ENCODE assay signal across 9 cellular contexts in genomic region chr4:94507708-94508107, GRCh38. TPM values are rescaled to one million over a fixed set of nuclear protein-coding genes. Genes with fewer than 3 reads are reported as not detected.
DNase-seq lines count a peak whose midpoint lies in the region; ATAC-seq, FAIRE-seq and TF ChIP-seq lines count a peak whose summit lies in the region.
"Had no signal": no experiment of that assay in that cellular context is flagged by ENCODE, and none has a peak within 500 bp of the region (broad histone marks: within the 10 kb centered on the region; RNA-seq: fewer than 3 reads in every experiment).

No MANE protein-coding gene starts in this region.

- H3K36me3 Mint-ChIP-seq in activated naive CD4-positive, alpha-beta T cell treated with anti-CD3 and anti-CD28 coated beads, Interleukin-2, amount 10 ng/mL, durations not matched to agents 7 days and 5 days: no peaks in the 10 kb centered on the region

- H3K4me2 ChIP-seq in MM.1S (ENCODE audit: low read depth, low read length): no peak overlapping the region

- DNase-seq in NB4 (ENCODE audit: low read depth) (peak; percentile 17), fibroblast of mammary gland (ENCODE audit: low read depth) (peak; percentile 98), psoas muscle (peak; percentile 36 to 63), MM.1S (no peak), GM12891 (ENCODE audit: insufficient read length, low spot score) (no peak)
- no peak for DNase-seq in activated naive CD4-positive, alpha-beta T cell treated with anti-CD3 and anti-CD28 coated beads, Interleukin-2, amount 10 ng/mL, durations not matched to agents 7 days and 5 days

- H3K4me1 ChIP-seq in psoas muscle (peaks cover 80% of the 10 kb centered on the region), MM.1S (ENCODE audit: low read length) (no peaks in the 10 kb centered on the region)
- H3K4me1 ChIP-seq: parathyroid adenoma had no signal

- H3K36me3 ChIP-seq in psoas muscle (ENCODE audit: insufficient read depth in 1 of 2, low read depth in 1 of 2): peaks cover 0 to 6% of the 10 kb centered on the region in 2 donors
- H3K36me3 ChIP-seq in MM.1S (replicated peaks; ENCODE audit: insufficient read depth, low read length): no peaks in the 10 kb centered on the region

- H3F3A ChIP-seq in MM.1S (ENCODE audit: insufficient read depth, low read length): no peaks in the 10 kb centered on the region

- H3K27ac Mint-ChIP-seq in activated naive CD4-positive, alpha-beta T cell treated with anti-CD3 and anti-CD28 coated beads, Interleukin-2, amount 10 ng/mL, durations not matched to agents 7 days and 5 days: no peak overlapping the region

- WGBS in psoas muscle, 3 donors: 15 to 18% (median 15%) methylated on average over 1 of the region's 1 CpG

- H3K9me3 ChIP-seq in psoas muscle (no peaks in the 10 kb centered on the region), MM.1S (replicated peaks; ENCODE audit: insufficient read depth, low read length) (no peaks in the 10 kb centered on the region)

- H3K27me3 ChIP-seq in psoas muscle (ENCODE audit: insufficient read depth in 3 of 3, low read length in 2 of 3) (no peaks in the 10 kb centered on the region), MM.1S (replicated peaks; ENCODE audit: insufficient read depth, low read length) (no peaks in the 10 kb centered on the region)

- intact Hi-C loops in psoas muscle (cut with DNase I): no loop called here

- CTCF ChIA-PET in activated naive CD4-positive, alpha-beta T cell treated with anti-CD3 and anti-CD28 coated beads, Interleukin-2, amount 10 ng/mL, durations not matched to agents 7 days and 5 days (lab: Charles Lee): no interaction called here

- TF ChIP-seq POLR2A in NB4 (IDR thresholded peaks at IDR 0.05; ENCODE audit: extremely low read depth, insufficient read length) (no peak), GM12891 (IDR thresholded peaks at IDR 0.05; ENCODE audit: low read depth, low read length) (no peak)

- ATAC-seq in GM18861 (IDR thresholded peaks at IDR 0.05; ENCODE audit: unreplicated experiment) (peak; percentile 40), psoas muscle (peak; percentile 82 to 93 (median 90)), GM18867 (IDR thresholded peaks at IDR 0.05; ENCODE audit: unreplicated experiment) (no peak)

- H3K79me2 ChIP-seq in MM.1S (ENCODE audit: low read length): no peaks in the 10 kb centered on the region
- H3K79me2 ChIP-seq: parathyroid adenoma had no signal

- FAIRE-seq in GM12891 (lab: Jason Lieb, UNC): no peak

- no peak overlapping the region for H3K9ac ChIP-seq in MM.1S (ENCODE audit: low read length)
- H3K9ac ChIP-seq: parathyroid adenoma had no signal

- H3K9me3 Mint-ChIP-seq in activated naive CD4-positive, alpha-beta T cell treated with anti-CD3 and anti-CD28 coated beads, Interleukin-2, amount 10 ng/mL, durations not matched to agents 7 days and 5 days: no peaks in the 10 kb centered on the region

- no peaks in the 10 kb centered on the region for H3K27me3 Mint-ChIP-seq in activated naive CD4-positive, alpha-beta T cell treated with anti-CD3 and anti-CD28 coated beads, Interleukin-2, amount 10 ng/mL, durations not matched to agents 7 days and 5 days

- TF ChIP-seq CTCF in NB4 (IDR thresholded peaks at IDR 0.05; ENCODE audit: low read depth, low read length): no peak
- TF ChIP-seq CTCF in fibroblast of mammary gland (conservative IDR thresholded peaks at IDR 0.05; ENCODE audit: control insufficient read depth, insufficient read depth, low read depth, low read length): no peak
- TF ChIP-seq CTCF in psoas muscle (IDR thresholded peaks at IDR 0.05): no peak
- no peak for TF ChIP-seq CTCF in MM.1S (IDR thresholded peaks at IDR 0.05; ENCODE audit: low read length)

- no peak overlapping the region for H2AFZ ChIP-seq in MM.1S (ENCODE audit: low read length)
- H2AFZ ChIP-seq: parathyroid adenoma had no signal

- H3K9me2 ChIP-seq in MM.1S (replicated peaks; ENCODE audit: insufficient read depth, low read length): no peaks in the 10 kb centered on the region

- no peak overlapping the region for H3K4me3 Mint-ChIP-seq in activated naive CD4-positive, alpha-beta T cell treated with anti-CD3 and anti-CD28 coated beads, Interleukin-2, amount 10 ng/mL, durations not matched to agents 7 days and 5 days

- H3K27ac ChIP-seq in psoas muscle: peak overlapping the region; percentile 78
- H3K27ac ChIP-seq in MM.1S (ENCODE audit: low read length): no peak overlapping the region
- H3K27ac ChIP-seq: parathyroid adenoma had no signal

- no peak overlapping the region for H3K4me3 ChIP-seq in NB4 (ENCODE audit: low read depth, low read length)
- no peak overlapping the region for H3K4me3 ChIP-seq in fibroblast of mammary gland (ENCODE audit: control insufficient read depth, low read depth, low read length)
- H3K4me3 ChIP-seq in psoas muscle: no peak overlapping the region
- H3K4me3 ChIP-seq in MM.1S (ENCODE audit: low read length): no peak overlapping the region

- H3K4me1 Mint-ChIP-seq in activated naive CD4-positive, alpha-beta T cell treated with anti-CD3 and anti-CD28 coated beads, Interleukin-2, amount 10 ng/mL, durations not matched to agents 7 days and 5 days: no peaks in the 10 kb centered on the region

- no peaks in the 10 kb centered on the region for H4K20me1 ChIP-seq in MM.1S (ENCODE audit: insufficient read depth, low read length)

TF ChIP-seq in GM12891, 5 proteins besides CTCF, POLR2A, EP300 and RAD21:
- no peak for TF ChIP-seq PAX5 (IDR thresholded peaks at IDR 0.05; ENCODE audit: insufficient read depth, low read length, severe bottlenecking)
- no peak for TF ChIP-seq POLR2AphosphoS5 (IDR thresholded peaks at IDR 0.05; ENCODE audit: low read depth, low read length)

RNA-seq across cellular contexts. Expression of gene PDLIM5, which starts 56.0 kb away (rescaled TPM):
- total RNA-seq in psoas muscle: 100 to 1,000 TPM; 459 to 840 (median 509) TPM
- polyA plus RNA-seq in psoas muscle: 100 to 1,000 TPM; 215 to 533 (median 426) TPM
- polyA plus RNA-seq in GM12891 (2012; ENCODE audit: low read depth, missing spikeins): 7.6 TPM

Comparison
In these comparisons a context has a peak if more than half of its experiments do, and no peak if none do; other contexts are left out.
1. DNase-seq: peak in NB4 (single experiment), fibroblast of mammary gland (single experiment) and psoas muscle (2 of 2); none in MM.1S (single experiment), GM12891 (single experiment) and activated naive CD4-positive, alpha-beta T cell treated with anti-CD3 and anti-CD28 coated beads, Interleukin-2, amount 10 ng/mL, durations not matched to agents 7 days and 5 days (single experiment).